ENCODE assay signal across 8 cellular contexts in the genomic region with DNA sequence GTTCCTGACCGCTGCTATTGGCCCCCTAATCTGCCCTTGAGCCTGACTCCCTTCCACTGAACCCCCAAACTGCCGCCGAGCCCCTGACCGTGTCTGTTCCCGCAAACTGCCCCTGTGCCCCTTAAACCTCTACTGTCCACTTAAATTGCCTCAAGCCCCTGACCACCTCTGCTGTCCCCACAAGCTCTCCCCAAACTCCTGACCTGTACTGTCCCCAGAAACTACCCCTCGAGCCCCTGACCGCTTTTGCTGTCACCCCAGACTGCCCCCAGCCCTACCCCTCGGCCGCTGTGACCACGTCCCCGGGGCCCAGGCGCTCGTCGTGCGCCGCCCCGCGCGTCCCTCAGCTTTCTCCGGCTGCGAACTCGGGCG.
DNase-seq lines count a peak whose midpoint lies in the region; ATAC-seq and TF ChIP-seq lines count a peak whose summit lies in the region.

No MANE protein-coding gene starts in this region.

- no peaks in the 10 kb centered on the region for H3K36me3 ChIP-seq in muscle layer of colon (ENCODE audit: insufficient read depth, low read length)

- CTCF ChIA-PET in AG04449 (lab: Yijun Ruan, JAX): interaction anchor here (1.2 to 1.3 kb wide), 2 partner anchors 217 to 296 kb away, joined by 3 to 4 read pairs; no protein-coding TSS in a partner anchor

- H3K4me1 ChIP-seq in muscle layer of colon (ENCODE audit: insufficient read depth, low read length): peaks cover 11% of the 10 kb centered on the region

- H3K4me3 ChIP-seq in AG04449 (ENCODE audit: low read depth, low read length) (peak overlapping the region; percentile 94), cardiac fibroblast (replicated peaks in 1 of 2; ENCODE audit: low read depth in 2 of 2, low read length in 2 of 2) (peak overlapping the region; percentile 86 to 88), muscle layer of colon (ENCODE audit: low read depth in 1 of 2, low read length in 2 of 2) (peak overlapping the region; percentile 61 to 70)

- no peaks in the 10 kb centered on the region for H3K27me3 ChIP-seq in muscle layer of colon (ENCODE audit: control insufficient read depth in 1 of 2, insufficient read depth in 2 of 2, low read length in 2 of 2)

- POLR2A ChIA-PET in AG04449 (lab: Yijun Ruan, JAX): interaction anchor here (0.5 to 0.6 kb wide), 2 partner anchors 73 to 521 kb away, joined by 3 to 4 read pairs; no protein-coding TSS in a partner anchor

- ATAC-seq in HG03097 (IDR thresholded peaks at IDR 0.05; ENCODE audit: low FRiP score, unreplicated experiment): peak; percentile 8
- no peak for ATAC-seq in activated CD4-positive, CD25-positive, alpha-beta regulatory T cell treated with anti-CD3 and anti-CD28 coated beads, Interleukin-2, amount 50 U/mL, for 24 hours

- H3K9me3 ChIP-seq in muscle layer of colon (ENCODE audit: low read length): no peaks in the 10 kb centered on the region

- H3K9ac ChIP-seq in muscle layer of colon (ENCODE audit: low read length): peak overlapping the region; percentile 71

- DNase-seq in AG04449 (ENCODE audit: low read depth, low spot score) (no peak), cardiac fibroblast (ENCODE audit: low read depth in 2 of 2) (no peak), NCI-H1694 treated with DMSO at 0.1 percent for 48 hours (lab: John Stamatoyannopoulos, UW) (no peak), SHP77 (lab: John Stamatoyannopoulos, UW) (no peak)
- no peak for DNase-seq in stimulated activated naive CD4-positive, alpha-beta T cell (lab: John Stamatoyannopoulos, UW)

- H3K27ac ChIP-seq in muscle layer of colon (ENCODE audit: low read depth, low read length): peak overlapping the region; percentile 64

- TF ChIP-seq CTCF in AG04449 (IDR thresholded peaks at IDR 0.05; ENCODE audit: insufficient read depth, low read length, missing control alignments): no peak
- no peak for TF ChIP-seq CTCF in cardiac fibroblast (IDR thresholded peaks at IDR 0.05; ENCODE audit: low read depth, low read length)
